In genomic region chr5:137668574-137669093, GRCh38 we compare ENCODE assay signal across 20 cellular contexts.
DNase-seq lines count a peak whose midpoint lies in the region; ATAC-seq, FAIRE-seq and TF ChIP-seq lines count a peak whose summit lies in the region.
"Had no signal": no experiment of that assay in that cellular context is flagged by ENCODE, and none has a peak within 500 bp of the region (broad histone marks: within the 10 kb centered on the region; RNA-seq: fewer than 3 reads in every experiment).

No MANE protein-coding gene starts in this region.

- no peaks in the 10 kb centered on the region for H3K27me3 Mint-ChIP-seq in naive thymus-derived CD4-positive, alpha-beta T cell

- WGBS in A549 (ENCODE audit: missing lambda C conversion rate) = 38% methylated on average over 5 of the region's 5 CpGs

- H3K4me3 Mint-ChIP-seq in naive thymus-derived CD4-positive, alpha-beta T cell = no peak overlapping the region

- H3K36me3 Mint-ChIP-seq in naive thymus-derived CD4-positive, alpha-beta T cell = peaks cover 0 to 32% (median 14%) of the 10 kb centered on the region in 5 donors

- H3K27me3 ChIP-seq in kidney epithelial cell (ENCODE audit: control insufficient read depth, insufficient read depth, low read length) = no peaks in the 10 kb centered on the region
- H3K27me3 ChIP-seq in naive thymus-derived CD4-positive, alpha-beta T cell (ENCODE audit: control insufficient read depth in 2 of 2, insufficient read depth in 2 of 2, low read length in 2 of 2) = no peaks in the 10 kb centered on the region

- peaks cover 12% of the 10 kb centered on the region; the same call in 2 of the 3 replicates for H3K4me1 ChIP-seq in A549
- H3K4me1 ChIP-seq in naive thymus-derived CD4-positive, alpha-beta T cell (ENCODE audit: control insufficient read depth in 2 of 2, insufficient read depth in 2 of 2, low read length in 2 of 2) = peaks cover 7 to 9% of the 10 kb centered on the region in 2 donors

- DNase-seq in A549 (ENCODE audit: low read depth in 1 of 2, low spot score in 1 of 2) (no peak), DMS53 treated with DMSO at 0.1 percent for 48 hours (lab: John Stamatoyannopoulos, UW; ENCODE audit: unreplicated experiment) (peak; percentile 55), kidney epithelial cell (ENCODE audit: low read depth) (peak; percentile 62), 8988T (no peak), DMS 273 (lab: John Stamatoyannopoulos, UW; ENCODE audit: unreplicated experiment) (no peak), NCI-H146 (lab: John Stamatoyannopoulos, UW) (no peak)
- no peak for DNase-seq in naive thymus-derived CD4-positive, alpha-beta T cell
- DNase-seq: C1 segment of cervical spinal cord, GF-D8, GOT3, NCI-H1105, NCI-H1694, NCI-H2081 treated with DMSO at 0.1 percent for 48 hours, NCI-H510A, NCI-H774, OCI-M1, Right ventricle myocardium superior had no signal

- H3K9me3 ChIP-seq in A549 = no peaks in the 10 kb centered on the region
- no peaks in the 10 kb centered on the region for H3K9me3 ChIP-seq in naive thymus-derived CD4-positive, alpha-beta T cell (ENCODE audit: control insufficient read depth in 2 of 3, low read length in 3 of 3)

- no peak overlapping the region for H3K27ac ChIP-seq in A549
- no peak overlapping the region for H3K27ac ChIP-seq in naive thymus-derived CD4-positive, alpha-beta T cell (ENCODE audit: low read depth, low read length)

- CTCF ChIA-PET in A549 (lab: Yijun Ruan, JAX) = interaction anchor here (1.4 to 5.0 kb wide), 3 partner anchors 8 to 74 kb away, joined by 4 to 35 read pairs (median 12); no protein-coding TSS in a partner anchor
- CTCF ChIA-PET in naive thymus-derived CD4-positive, alpha-beta T cell (lab: Charles Lee) = interaction anchor here (0.8 to 2.1 kb wide), 4 partner anchors 8 to 73 kb away, joined by 3 to 14 read pairs (median 4); no protein-coding TSS in a partner anchor

- H3K4me2 ChIP-seq in A549 = peak overlapping the region; percentile 31; the same call in 2 of the 3 replicates

- no peak for TF ChIP-seq RAD21 in A549 (conservative IDR thresholded peaks at IDR 0.05 in 1 of 2, IDR thresholded peaks at IDR 0.05 in 1 of 2)

- TF ChIP-seq POLR2A in A549 (IDR thresholded peaks at IDR 0.05; ENCODE audit: low read length) = no peak

- no peak for TF ChIP-seq EP300 in A549 (IDR thresholded peaks at IDR 0.05)

- no peaks in the 10 kb centered on the region for H3K36me3 ChIP-seq in kidney epithelial cell (ENCODE audit: control insufficient read depth, insufficient read depth, low read length)
- H3K36me3 ChIP-seq in naive thymus-derived CD4-positive, alpha-beta T cell (ENCODE audit: control insufficient read depth in 2 of 3, insufficient read depth in 3 of 3, low read length in 3 of 3) = peaks cover 0 to 3% (median 0%) of the 10 kb centered on the region in 3 experiments

- no peaks in the 10 kb centered on the region for H3K9me3 Mint-ChIP-seq in naive thymus-derived CD4-positive, alpha-beta T cell

- ATAC-seq in A549 = no peak; a peak in 1 of 6 replicates
- ATAC-seq in naive thymus-derived CD4-positive, alpha-beta T cell = no peak
- ATAC-seq in HG03097 (IDR thresholded peaks at IDR 0.05; ENCODE audit: low FRiP score, unreplicated experiment) = no peak
- ATAC-seq: HCT116 had no signal

- H3K27ac Mint-ChIP-seq in naive thymus-derived CD4-positive, alpha-beta T cell = peak overlapping the region in 5 of 9 donors; percentile 13 to 65 (median 47)

- POLR2A ChIA-PET in A549 (lab: Yijun Ruan, JAX) = no interaction called here
- POLR2A ChIA-PET in naive thymus-derived CD4-positive, alpha-beta T cell (lab: Charles Lee) = interaction anchor here (0.9 to 1.8 kb wide), 4 partner anchors 27 to 85 kb away, joined by 3 to 5 read pairs (median 4); no protein-coding TSS in a partner anchor

- H3K4me1 Mint-ChIP-seq in naive thymus-derived CD4-positive, alpha-beta T cell = peaks cover 8 to 34% (median 24%) of the 10 kb centered on the region in 7 donors

- TF ChIP-seq CTCF in A549 (IDR thresholded peaks at IDR 0.05) (no peak), kidney epithelial cell (IDR thresholded peaks at IDR 0.05; ENCODE audit: insufficient read depth, low read length, poor library complexity, severe bottlenecking) (no peak)

- intact Hi-C loops in naive thymus-derived CD4-positive, alpha-beta T cell (cut with micrococcal nuclease) = loop anchor here in 1 of 2 donors (10.0 kb wide), 1 partner anchor 366 kb away; the partner anchor contains the start of gene FAM13B

- no peak overlapping the region for H3K4me3 ChIP-seq in A549
- H3K4me3 ChIP-seq in kidney epithelial cell (ENCODE audit: low read depth, low read length) = no peak overlapping the region
- H3K4me3 ChIP-seq in naive thymus-derived CD4-positive, alpha-beta T cell (ENCODE audit: low read length) = no peak overlapping the region

- FAIRE-seq in A549 (lab: Jason Lieb, UNC) = no peak
- FAIRE-seq: A204.1 had no signal

TF ChIP-seq in A549, 52 proteins besides CTCF, POLR2A, EP300 and RAD21:
- TF ChIP-seq NFE2L2 (conservative IDR thresholded peaks at IDR 0.05; ENCODE audit: low read length) = no peak
- no peak for TF ChIP-seq ELK1 (IDR thresholded peaks at IDR 0.05; ENCODE audit: low read depth, low read length)
- TF ChIP-seq HES2 (IDR thresholded peaks at IDR 0.05) = no peak
- no peak for TF ChIP-seq BHLHE40 (IDR thresholded peaks at IDR 0.05; ENCODE audit: low read depth, low read length)
- TF ChIP-seq MAX (IDR thresholded peaks at IDR 0.05) = no peak
- no peak for TF ChIP-seq HMGXB4 (CRISPR knock-in tag; IDR thresholded peaks at IDR 0.05; ENCODE audit: borderline replicate concordance)
- TF ChIP-seq USF2 (IDR thresholded peaks at IDR 0.05) = no peak
- TF ChIP-seq ATOH8 (CRISPR knock-in tag; IDR thresholded peaks at IDR 0.05; ENCODE audit: low read depth) = no peak
- no peak for TF ChIP-seq ZSCAN20 (CRISPR knock-in tag; IDR thresholded peaks at IDR 0.05)
- TF ChIP-seq KDM5A (IDR thresholded peaks at IDR 0.05) = no peak
- TF ChIP-seq HDAC2 (IDR thresholded peaks at IDR 0.05) = no peak
- TF ChIP-seq ESRRA (IDR thresholded peaks at IDR 0.05; ENCODE audit: borderline replicate concordance, low read length) = no peak

Comparison
In these comparisons a context has a peak if more than half of its experiments do, and no peak if none do; other contexts are left out.
1. DNase-seq: peak in DMS53 treated with DMSO at 0.1 percent for 48 hours (single experiment) and kidney epithelial cell (single experiment); none in A549 (0 of 2), naive thymus-derived CD4-positive, alpha-beta T cell (0 of 9), 8988T (single experiment), DMS 273 (single experiment) and NCI-H146 (single experiment).